21 cellular contexts compared by ENCODE assay signal in the genomic region with DNA sequence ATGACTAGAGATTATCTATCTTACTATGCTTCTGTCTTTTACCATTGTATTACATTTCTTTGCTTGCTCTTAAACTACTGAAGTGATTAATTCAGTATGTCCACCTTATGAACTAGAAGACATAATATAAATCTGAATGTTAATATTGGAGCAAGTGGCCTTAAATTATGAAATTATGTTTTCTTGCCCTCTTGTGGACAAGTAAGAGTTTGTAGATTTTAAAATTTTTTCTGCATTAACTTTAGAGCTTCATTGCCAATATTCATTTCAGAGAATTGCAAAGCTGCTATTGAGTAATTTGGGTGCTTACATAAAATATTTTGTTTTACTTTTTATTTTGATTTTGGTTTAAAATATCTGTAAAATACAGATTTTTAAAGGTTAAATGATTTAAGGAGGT. TPM values are rescaled to one million over a fixed set of nuclear protein-coding genes. Genes with fewer than 3 reads are reported as not detected.
DNase-seq lines count a peak whose midpoint lies in the region; ATAC-seq and TF ChIP-seq lines count a peak whose summit lies in the region.
"Had no signal": no experiment of that assay in that cellular context is flagged by ENCODE, and none has a peak within 500 bp of the region (broad histone marks: within the 10 kb centered on the region; RNA-seq: fewer than 3 reads in every experiment).

No MANE protein-coding gene starts in this region.

- intact Hi-C loops in Right ventricle myocardium inferior (cut with DNase I), result no loop called here

- no peak overlapping the region for H3K27ac Mint-ChIP-seq in GM23338
- H3K27ac Mint-ChIP-seq: activated CD8-positive, alpha-beta T cell treated with anti-CD3 and anti-CD28 coated beads, Interleukin-2, amount 10 ng/mL, durations not matched to agents 7 days and 5 days; activated T-helper 1 cell treated with anti-CD3 and anti-CD28 coated beads, Interleukin-12 subunit alpha, Interleukin-12 subunit beta, Interleukin-2, Interleukin-4 antibody, amounts not matched to agents 30 ng/mL and 10 ng/mL and 1 ng/mL, durations not matched to agents 14 hours and 24 hours and 36 hours; stimulated activated memory B cell treated with anti-CD40 and anti-IgM and Interleukin-4, amounts not matched to agents 10 μg/mL and 1 μg/mL and 100 μg/mL, for 72 hours had no signal

- H3K4me2 ChIP-seq in GM23338, result no peak overlapping the region

- H3K4me1 Mint-ChIP-seq in GM23338, result peaks cover 4% of the 10 kb centered on the region; the same call in 2 of the 3 replicates
- H3K4me1 Mint-ChIP-seq: stimulated activated memory B cell treated with anti-CD40 and anti-IgM and Interleukin-4, amounts not matched to agents 10 μg/mL and 1 μg/mL and 100 μg/mL, for 72 hours had no signal

- no peaks in the 10 kb centered on the region for H3K9me3 ChIP-seq in cardiac muscle cell (ENCODE audit: low read depth)
- H3K9me3 ChIP-seq: HAP-1, ovary, tibial nerve had no signal

- no peak overlapping the region for H3K4me3 Mint-ChIP-seq in GM23338
- H3K4me3 Mint-ChIP-seq: activated CD8-positive, alpha-beta T cell treated with anti-CD3 and anti-CD28 coated beads, Interleukin-2, amount 10 ng/mL, durations not matched to agents 7 days and 5 days; activated T-helper 1 cell treated with anti-CD3 and anti-CD28 coated beads, Interleukin-12 subunit alpha, Interleukin-12 subunit beta, Interleukin-2, Interleukin-4 antibody, amounts not matched to agents 30 ng/mL and 10 ng/mL and 1 ng/mL, durations not matched to agents 14 hours and 24 hours and 36 hours; stimulated activated memory B cell treated with anti-CD40 and anti-IgM and Interleukin-4, amounts not matched to agents 10 μg/mL and 1 μg/mL and 100 μg/mL, for 72 hours had no signal

- H3K4me3 ChIP-seq in cardiac muscle cell (no peak overlapping the region), fibroblast of the aortic adventitia (ENCODE audit: low read depth, low read length) (no peak overlapping the region), GM23338 (no peak overlapping the region)
- H3K4me3 ChIP-seq: HAP-1, ovary, tibial nerve had no signal

- no peaks in the 10 kb centered on the region for H3K79me2 ChIP-seq in GM23338 (replicated peaks; ENCODE audit: insufficient read depth)

- TF ChIP-seq CTCF in cardiac muscle cell (IDR thresholded peaks at IDR 0.05; ENCODE audit: low read depth, low read length) (peak; percentile 17), fibroblast of the aortic adventitia (IDR thresholded peaks at IDR 0.05; ENCODE audit: insufficient read depth, low read length) (no peak), GM23338 (conservative IDR thresholded peaks at IDR 0.05; ENCODE audit: low read depth in 2 of 2) (peak in 1 of 2 experiments; percentile 21; a peak in 1 of 4 replicates)

- H3K27me3 ChIP-seq in cardiac muscle cell (no peaks in the 10 kb centered on the region), GM23338 (ENCODE audit: insufficient read depth) (no peaks in the 10 kb centered on the region)
- H3K27me3 ChIP-seq: ovary, tibial nerve had no signal

- H4K20me1 ChIP-seq in GM23338 (replicated peaks; ENCODE audit: insufficient read depth), result no peaks in the 10 kb centered on the region

- H3K27ac ChIP-seq in cardiac muscle cell (no peak overlapping the region), GM23338 (ENCODE audit: low read depth) (no peak overlapping the region)
- H3K27ac ChIP-seq: ovary, tibial nerve, WERI-Rb-1 had no signal

- H3K36me3 ChIP-seq in cardiac muscle cell (no peaks in the 10 kb centered on the region), GM23338 (ENCODE audit: insufficient read depth) (no peaks in the 10 kb centered on the region)
- H3K36me3 ChIP-seq: HAP-1, ovary, tibial nerve, WERI-Rb-1 had no signal

- no peak overlapping the region for H2AFZ ChIP-seq in GM23338

- H3K4me1 ChIP-seq in cardiac muscle cell (ENCODE audit: low read depth), result no peaks in the 10 kb centered on the region
- no peaks in the 10 kb centered on the region for H3K4me1 ChIP-seq in GM23338 (ENCODE audit: insufficient read depth)
- H3K4me1 ChIP-seq: HAP-1, tibial nerve had no signal

- H3K36me3 Mint-ChIP-seq in GM23338 (ENCODE audit: low read depth), result peaks cover 22% of the 10 kb centered on the region; the same call in 2 of the 3 replicates
- H3K36me3 Mint-ChIP-seq: stimulated activated memory B cell treated with anti-CD40 and anti-IgM and Interleukin-4, amounts not matched to agents 10 μg/mL and 1 μg/mL and 100 μg/mL, for 72 hours had no signal

- no peaks in the 10 kb centered on the region for H3F3A ChIP-seq in GM23338 (replicated peaks; ENCODE audit: low read depth)

- ATAC-seq in Right ventricle myocardium inferior (no peak), GM23338 (no peak), GM18907 (IDR thresholded peaks at IDR 0.05; ENCODE audit: unreplicated experiment) (no peak)
- ATAC-seq: activated CD8-positive, alpha-beta T cell treated with anti-CD3 and anti-CD28 coated beads, Interleukin-2, amount 10 ng/mL, durations not matched to agents 7 days and 5 days; stimulated activated memory B cell treated with anti-CD40 and anti-IgM and Interleukin-4, amounts not matched to agents 10 μg/mL and 1 μg/mL and 100 μg/mL, for 72 hours had no signal

- H3K27me3 Mint-ChIP-seq in GM23338 (ENCODE audit: insufficient read depth, low read depth, poor library complexity), result no peaks in the 10 kb centered on the region
- H3K27me3 Mint-ChIP-seq: stimulated activated memory B cell treated with anti-CD40 and anti-IgM and Interleukin-4, amounts not matched to agents 10 μg/mL and 1 μg/mL and 100 μg/mL, for 72 hours had no signal

- no peaks in the 10 kb centered on the region for H3K9me2 ChIP-seq in GM23338 (ENCODE audit: insufficient read depth)

- peaks cover 5% of the 10 kb centered on the region; the same call in 2 of the 3 replicates for H3K9me3 Mint-ChIP-seq in GM23338
- H3K9me3 Mint-ChIP-seq: activated T-helper 1 cell treated with anti-CD3 and anti-CD28 coated beads, Interleukin-12 subunit alpha, Interleukin-12 subunit beta, Interleukin-2, Interleukin-4 antibody, amounts not matched to agents 30 ng/mL and 10 ng/mL and 1 ng/mL, durations not matched to agents 14 hours and 24 hours and 36 hours; stimulated activated memory B cell treated with anti-CD40 and anti-IgM and Interleukin-4, amounts not matched to agents 10 μg/mL and 1 μg/mL and 100 μg/mL, for 72 hours had no signal

- in situ Hi-C loops in SK-MEL-5 (cut with HindIII; ENCODE audit: low pct_unique_long_range_greater_than_20kb, low sequenced_read_pairs), result no loop called here

- DNase-seq in cardiac muscle cell (ENCODE audit: low read depth in 1 of 2, low spot score in 1 of 2) (peak in 1 of 2 donors; percentile 20), Right ventricle myocardium inferior (ENCODE audit: missing footprints) (no peak), SK-MEL-5 (ENCODE audit: low read depth, low spot score) (peak; percentile 7), fibroblast of the aortic adventitia (ENCODE audit: low read depth) (peak; percentile 16), GM23338 (ENCODE audit: low spot score) (no peak), NCI-H1436 treated with DMSO at 0.1 percent for 48 hours (lab: John Stamatoyannopoulos, UW) (no peak)
- DNase-seq in stimulated activated naive CD4-positive, alpha-beta T cell treated with Interleukin-2 at 50 U/mL for 16 hours (lab: John Stamatoyannopoulos, UW), result no peak
- DNase-seq: activated CD8-positive, alpha-beta T cell treated with anti-CD3 and anti-CD28 coated beads, Interleukin-2, amount 10 ng/mL, durations not matched to agents 7 days and 5 days; COR-L47; GF-D8; head of caudate nucleus; NCI-H1105 treated with DMSO at 0.1 percent for 48 hours; NCI-H345; ovary; small intestine; WERI-Rb-1 had no signal

TF ChIP-seq in GM23338, 12 proteins besides CTCF, POLR2A, EP300 and RAD21 (continues in another document):
- TF ChIP-seq, protein P1, sequence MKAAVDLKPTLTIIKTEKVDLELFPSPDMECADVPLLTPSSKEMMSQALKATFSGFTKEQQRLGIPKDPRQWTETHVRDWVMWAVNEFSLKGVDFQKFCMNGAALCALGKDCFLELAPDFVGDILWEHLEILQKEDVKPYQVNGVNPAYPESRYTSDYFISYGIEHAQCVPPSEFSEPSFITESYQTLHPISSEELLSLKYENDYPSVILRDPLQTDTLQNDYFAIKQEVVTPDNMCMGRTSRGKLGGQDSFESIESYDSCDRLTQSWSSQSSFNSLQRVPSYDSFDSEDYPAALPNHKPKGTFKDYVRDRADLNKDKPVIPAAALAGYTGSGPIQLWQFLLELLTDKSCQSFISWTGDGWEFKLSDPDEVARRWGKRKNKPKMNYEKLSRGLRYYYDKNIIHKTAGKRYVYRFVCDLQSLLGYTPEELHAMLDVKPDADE (IDR thresholded peaks at IDR 0.05), result no peak
- no peak for TF ChIP-seq STAT1 (IDR thresholded peaks at IDR 0.05; ENCODE audit: unreplicated experiment)
- TF ChIP-seq ZNF114 (CRISPR knock-in tag; IDR thresholded peaks at IDR 0.05), result no peak
- no peak for TF ChIP-seq EZH2 (IDR thresholded peaks at IDR 0.05; ENCODE audit: low read depth, unreplicated experiment)
- TF ChIP-seq JUNB (IDR thresholded peaks at IDR 0.05; ENCODE audit: unreplicated experiment), result no peak
- no peak for TF ChIP-seq NANOG (IDR thresholded peaks at IDR 0.05; ENCODE audit: borderline replicate concordance)

RNA-seq across cellular contexts. Expression of a gene that starts 55.3 kb away (rescaled TPM):
- 16.8 and 20.0 TPM in 2 replicates for total RNA-seq in cardiac muscle cell
- 10.9 TPM in 2 replicates for polyA plus RNA-seq in cardiac muscle cell
- total RNA-seq in Right ventricle myocardium inferior, result 2.7 TPM
- total RNA-seq in SK-MEL-5 (2014; rRNA removed; shearing (Covaris generic)), result 17.8 and 18.0 TPM in 2 replicates
- polyA plus RNA-seq in SK-MEL-5 (2015; cell fraction: cytosol; rRNA removed), result 6.6 and 12.9 TPM in 2 replicates
- polyA plus RNA-seq in SK-MEL-5 (2015; cell fraction: nucleus; rRNA removed), result 58.9 and 78.3 TPM in 2 replicates
- total RNA-seq in fibroblast of the aortic adventitia (ENCODE audit: low replicate concordance), result 10.6 and 15.2 TPM in 2 replicates
- 53.1 and 92.5 TPM in 2 replicates for total RNA-seq in GM23338 (2014; rRNA removed; shearing (Covaris generic))
- 33.7 and 43.8 TPM in 2 replicates for polyA plus RNA-seq in GM23338 (2016; fragmentation: Nextera tagmentation; extraction: Ambion mirVana)
- total RNA-seq: activated T-helper 1 cell treated with anti-CD3 and anti-CD28 coated beads, Interleukin-12 subunit alpha, Interleukin-12 subunit beta, Interleukin-2, Interleukin-4 antibody, amounts not matched to agents 30 ng/mL and 10 ng/mL and 1 ng/mL, durations not matched to agents 14 hours and 24 hours and 36 hours had no signal

Comparison
In these comparisons a context has a peak if more than half of its experiments do, and no peak if none do; other contexts are left out.
1. DNase-seq: peak in SK-MEL-5 (single experiment) and fibroblast of the aortic adventitia (single experiment); none in Right ventricle myocardium inferior (single experiment), GM23338 (single experiment), NCI-H1436 treated with DMSO at 0.1 percent for 48 hours (single experiment) and stimulated activated naive CD4-positive, alpha-beta T cell treated with Interleukin-2 at 50 U/mL for 16 hours (single experiment).